In genomic region chr15:98889930-98890695, GRCh38 we compare ENCODE assay signal across 14 cellular contexts.
DNase-seq lines count a peak whose midpoint lies in the region; ATAC-seq, FAIRE-seq and TF ChIP-seq lines count a peak whose summit lies in the region.
"Had no signal": no experiment of that assay in that cellular context is flagged by ENCODE, and none has a peak within 500 bp of the region (broad histone marks: within the 10 kb centered on the region; RNA-seq: fewer than 3 reads in every experiment).

No MANE protein-coding gene starts in this region.

- H3K9me3 Mint-ChIP-seq in osteocyte (ENCODE audit: unreplicated experiment): no peaks in the 10 kb centered on the region

- intact Hi-C loops in endothelial cell of umbilical vein (cut with micrococcal nuclease): no loop called here

- no peak overlapping the region for H3K4me3 ChIP-seq in endothelial cell of umbilical vein (replicated peaks in 1 of 3; ENCODE audit: insufficient read depth in 1 of 3, low read depth in 1 of 3, low read length in 3 of 3)
- H3K4me3 ChIP-seq: adrenal gland, HAP-1 had no signal

- peaks cover 23% of the 10 kb centered on the region for H3K36me3 Mint-ChIP-seq in osteocyte (ENCODE audit: unreplicated experiment)

- peak; percentile 92 for FAIRE-seq in endothelial cell of umbilical vein (lab: Jason Lieb, UNC)
- FAIRE-seq: frontal cortex had no signal

- TF ChIP-seq CTCF in endothelial cell of umbilical vein (IDR thresholded peaks at IDR 0.05; ENCODE audit: extremely low read depth in 1 of 2, insufficient read depth in 1 of 2, low read depth in 1 of 2, low read length in 2 of 2) (no peak), osteocyte (IDR thresholded peaks at IDR 0.05) (no peak)

- no peaks in the 10 kb centered on the region for H3K9me1 ChIP-seq in endothelial cell of umbilical vein (replicated peaks; ENCODE audit: control insufficient read depth, extremely low read depth, insufficient read depth, low read length)

- peaks cover 28% of the 10 kb centered on the region for H3K4me1 ChIP-seq in endothelial cell of umbilical vein (ENCODE audit: control insufficient read depth, extremely low read depth, insufficient read depth, low read length)

- peak overlapping the region; percentile 42 for H3K4me3 Mint-ChIP-seq in osteocyte (ENCODE audit: unreplicated experiment)

- peak overlapping the region; percentile 98 for H3K27ac Mint-ChIP-seq in osteocyte (ENCODE audit: unreplicated experiment)

- H3K4me1 Mint-ChIP-seq in osteocyte (ENCODE audit: unreplicated experiment): peaks cover 83% of the 10 kb centered on the region

- dilution Hi-C loops in endothelial cell of umbilical vein (cut with MboI; ENCODE audit: extremely low pct_ligation_motif_present, low sequenced_read_pairs): loop anchor here (25.0 kb wide), 1 partner anchor 228 kb away; no protein-coding TSS in a partner anchor

- peak overlapping the region; percentile 40 for H3K4me2 ChIP-seq in endothelial cell of umbilical vein (ENCODE audit: insufficient read depth, low read length)

- H3K9me3 ChIP-seq in endothelial cell of umbilical vein (replicated peaks; ENCODE audit: control insufficient read depth, insufficient read depth, low read length): no peaks in the 10 kb centered on the region
- H3K9me3 ChIP-seq: adrenal gland, HAP-1 had no signal

- no peaks in the 10 kb centered on the region for H3K79me2 ChIP-seq in endothelial cell of umbilical vein (ENCODE audit: control insufficient read depth, insufficient read depth, low read length)

- H3K27me3 ChIP-seq in endothelial cell of umbilical vein (ENCODE audit: control insufficient read depth in 2 of 2, insufficient read depth in 2 of 2, low read length in 2 of 2): no peaks in the 10 kb centered on the region
- H3K27me3 ChIP-seq: adrenal gland had no signal

- POLR2A ChIA-PET in endothelial cell of umbilical vein (lab: Charles Lee): no interaction called here

- no peaks in the 10 kb centered on the region for H3K27me3 Mint-ChIP-seq in osteocyte (ENCODE audit: unreplicated experiment)

- CTCF ChIA-PET in endothelial cell of umbilical vein (lab: Charles Lee): interaction anchor here (0.6 to 1.7 kb wide), 4 partner anchors 9 to 231 kb away, joined by 3 to 11 read pairs (median 4); no protein-coding TSS in a partner anchor

- no peak overlapping the region for H2AFZ ChIP-seq in endothelial cell of umbilical vein (ENCODE audit: low read depth, low read length)

- no peaks in the 10 kb centered on the region for H3K36me3 ChIP-seq in endothelial cell of umbilical vein (ENCODE audit: control insufficient read depth in 2 of 2, extremely low read depth in 1 of 2, insufficient read depth in 2 of 2, low read length in 2 of 2)
- H3K36me3 ChIP-seq: adrenal gland, HAP-1 had no signal

- ATAC-seq in HG03378 (IDR thresholded peaks at IDR 0.05; ENCODE audit: unreplicated experiment) (no peak), GM21786 (IDR thresholded peaks at IDR 0.05; ENCODE audit: unreplicated experiment) (no peak)

- TF ChIP-seq POLR2A in endothelial cell of umbilical vein (IDR thresholded peaks at IDR 0.05; ENCODE audit: low read depth, low read length): no peak

- H3K9ac ChIP-seq in endothelial cell of umbilical vein (replicated peaks; ENCODE audit: extremely low read depth, insufficient read depth, low read length): peak overlapping the region; percentile 51

- no peaks in the 10 kb centered on the region for H4K20me1 ChIP-seq in endothelial cell of umbilical vein (replicated peaks; ENCODE audit: control insufficient read depth, extremely low read depth, insufficient read depth, low read length)

- BruUV-seq in endothelial cell of umbilical vein (replicated peaks; lab: Mats Ljungman, UMichigan): TSS peak; percentile 76

- DNase-seq in ELF-1 (ENCODE audit: low read depth, low spot score) (peak; percentile 33), endothelial cell of umbilical vein (ENCODE audit: low read depth, low spot score) (peak; percentile 60), osteocyte (ENCODE audit: extremely low spot score, unreplicated experiment) (no peak), NCI-H748 (lab: John Stamatoyannopoulos, UW; ENCODE audit: unreplicated experiment) (no peak), NCI-H2081 (lab: John Stamatoyannopoulos, UW) (no peak)
- DNase-seq: activated CD4-positive, alpha-beta T cell treated with anti-CD3 and anti-CD28 coated beads, Interleukin-2, amount 50 U/mL, for 4 hours; adrenal gland; NCI-H2029; SIG-M5 had no signal

- H3K27ac ChIP-seq in endothelial cell of umbilical vein (ENCODE audit: insufficient read depth, low read depth, low read length): peak overlapping the region; percentile 75

TF ChIP-seq in PFSK-1, 5 proteins besides CTCF, POLR2A, EP300 and RAD21:
- TF ChIP-seq POLR2AphosphoS5 (IDR thresholded peaks at IDR 0.05; ENCODE audit: low read depth, low read length) (no peak), SIN3A (IDR thresholded peaks at IDR 0.05; ENCODE audit: borderline replicate concordance, insufficient read depth, low read length) (no peak), TAF1 (IDR thresholded peaks at IDR 0.05; ENCODE audit: borderline replicate concordance, insufficient read depth, low read length) (peak; percentile 38; the same call in 1 of the 2 replicates)

TF ChIP-seq in endothelial cell of umbilical vein, 7 proteins besides CTCF, POLR2A, EP300 and RAD21:
- TF ChIP-seq EZH2 (IDR thresholded peaks at IDR 0.05; ENCODE audit: borderline replicate concordance, low read depth, low read length, severe bottlenecking) (no peak), FOS (IDR thresholded peaks at IDR 0.05; ENCODE audit: borderline replicate concordance, insufficient read depth, low read length) (peak; percentile 24), POLR2AphosphoS5 (IDR thresholded peaks at IDR 0.05; ENCODE audit: insufficient read depth, low read depth, low read length) (no peak)
- TF ChIP-seq, protein P1, sequence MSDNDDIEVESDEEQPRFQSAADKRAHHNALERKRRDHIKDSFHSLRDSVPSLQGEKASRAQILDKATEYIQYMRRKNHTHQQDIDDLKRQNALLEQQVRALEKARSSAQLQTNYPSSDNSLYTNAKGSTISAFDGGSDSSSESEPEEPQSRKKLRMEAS (IDR thresholded peaks at IDR 0.05; ENCODE audit: insufficient read depth, insufficient read length): no peak
TF ChIP-seq in endothelial cell of umbilical vein: peak in this region for 1.

Comparison
In these comparisons a context has a peak if more than half of its experiments do, and no peak if none do; other contexts are left out.
1. DNase-seq: peak in ELF-1 (single experiment) and endothelial cell of umbilical vein (single experiment); none in osteocyte (single experiment), NCI-H748 (single experiment) and NCI-H2081 (0 of 2).